ENCODE assay signal across 5 cellular contexts in the genomic region with DNA sequence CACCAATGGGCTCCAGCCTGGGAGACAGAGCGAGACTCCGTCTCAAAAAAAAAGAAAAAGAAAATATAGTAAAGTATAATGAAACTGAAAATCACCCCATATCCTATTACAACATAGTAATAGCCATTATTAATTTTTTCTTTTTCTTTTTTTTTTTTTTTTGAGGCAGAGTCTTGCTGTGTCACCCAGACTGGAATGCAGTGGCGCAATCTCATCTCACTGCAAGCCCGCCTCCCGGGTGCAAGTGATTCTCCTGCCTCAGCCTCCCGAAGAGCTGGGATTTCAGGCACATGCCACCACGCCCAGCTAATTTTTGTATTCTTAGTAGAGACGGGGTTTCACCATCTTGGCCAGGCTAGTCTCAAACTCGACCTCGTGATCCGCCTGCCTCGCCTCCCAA. TPM values are rescaled to one million over a fixed set of nuclear protein-coding genes. Genes with fewer than 3 reads are reported as not detected.
"Had no signal": no experiment of that assay in that cellular context is flagged by ENCODE, and none has a peak within 500 bp of the region (broad histone marks: within the 10 kb centered on the region; RNA-seq: fewer than 3 reads in every experiment).

No MANE protein-coding gene starts in this region.

RNA-seq across cellular contexts. Expression of a gene that starts 19.2 kb away (rescaled TPM):
- total RNA-seq: activated CD4-positive, alpha-beta T cell treated with anti-CD3 and anti-CD28 coated beads, Interleukin-2, amount 10 ng/mL, durations not matched to agents 7 days and 5 days; activated CD8-positive, alpha-beta memory T cell treated with anti-CD3 and anti-CD28 coated beads, Interleukin-2, amount 10 ng/mL, durations not matched to agents 7 days and 5 days; activated CD8-positive, alpha-beta T cell treated with anti-CD3 and anti-CD28 coated beads for 36 hours; T-cell had no signal
- polyA plus RNA-seq: neural cell had no signal
